Comparison of ENCODE assay signal across 8 cellular contexts in genomic region chr3:88031543-88032148, GRCh38. TPM values are rescaled to one million over a fixed set of nuclear protein-coding genes. Genes with fewer than 3 reads are reported as not detected.
DNase-seq lines count a peak whose midpoint lies in the region; ATAC-seq, FAIRE-seq and TF ChIP-seq lines count a peak whose summit lies in the region.

No MANE protein-coding gene starts in this region.

- H3K9me3 Mint-ChIP-seq in WTC11 = peaks cover 17% of the 10 kb centered on the region

- FAIRE-seq in HTR-8/SVneo (lab: Jason Lieb, UNC) = no peak

- POLR2A ChIA-PET in WTC11 (lab: Charles Lee) = no interaction called here

- H3K4me3 ChIP-seq in foreskin fibroblast (ENCODE audit: low read depth in 1 of 2, low read length in 2 of 2) = peak overlapping the region; percentile 42 to 55

- no peaks in the 10 kb centered on the region for H3K27me3 Mint-ChIP-seq in WTC11 (ENCODE audit: low read depth)

- H3K27ac Mint-ChIP-seq in WTC11 = no peak overlapping the region

- no peaks in the 10 kb centered on the region for H3K36me3 Mint-ChIP-seq in WTC11

- DNase-seq in NK-92 treated with Interleukin-12 subunit alpha and Interleukin-12 subunit beta, amount 100 ng/mL, for 24 hours (lab: John Stamatoyannopoulos, UW) = peak; percentile 11
- DNase-seq in NK-92 (lab: John Stamatoyannopoulos, UW; ENCODE audit: unreplicated experiment) (no peak), HTR-8/SVneo (ENCODE audit: insufficient read length, low spot score) (peak; percentile 22), WTC11 (ENCODE audit: low spot score) (no peak), foreskin fibroblast (peak in 1 of 2 donors; percentile 53), renal cortical epithelial cell (ENCODE audit: low read depth) (peak; percentile 60), NCI-H524 treated with DMSO at 0.1 percent for 48 hours (lab: John Stamatoyannopoulos, UW) (no peak)

- no peak overlapping the region for H3K4me3 Mint-ChIP-seq in WTC11

- CTCF ChIA-PET in WTC11 (lab: Charles Lee) = no interaction called here

- peaks cover 6% of the 10 kb centered on the region; the same call in 1 of the 2 replicates for H3K4me1 Mint-ChIP-seq in WTC11

- ATAC-seq in GM21528 (IDR thresholded peaks at IDR 0.05; ENCODE audit: low FRiP score, unreplicated experiment) (peak; percentile 87), WTC11 (no peak)

- TF ChIP-seq CTCF in WTC11 (IDR thresholded peaks at IDR 0.05) = no peak
- no peak for TF ChIP-seq CTCF in foreskin fibroblast (IDR thresholded peaks at IDR 0.05; ENCODE audit: low read depth, low read length)

TF ChIP-seq in WTC11, 78 proteins besides CTCF, POLR2A, EP300 and RAD21:
- TF ChIP-seq IRF1 (CRISPR knock-in tag; IDR thresholded peaks at IDR 0.05) = peak; percentile 62; the same call in 1 of the 2 replicates
- no peak for TF ChIP-seq ELF4 (CRISPR knock-in tag; IDR thresholded peaks at IDR 0.05; ENCODE audit: low read depth)

RNA-seq across cellular contexts. Expression of gene CGGBP1, which starts 27.2 kb away (rescaled TPM):
- total RNA-seq in WTC11 (2021) (57.6 to 61.3 TPM (median 60.7 TPM) in 3 replicates), renal cortical epithelial cell (53.5 and 81.8 TPM in 2 replicates)

RNA-seq across cellular contexts. Expression of gene ZNF654, which starts 27.4 kb away (rescaled TPM):
- 7.0 to 10.0 TPM (median 8.3 TPM) in 3 replicates for total RNA-seq in WTC11 (2021)
- 10.8 and 32.2 TPM in 2 replicates for total RNA-seq in renal cortical epithelial cell

Comparison
In these comparisons a context has a peak if more than half of its experiments do, and no peak if none do; other contexts are left out.
1. DNase-seq: peak in NK-92 treated with Interleukin-12 subunit alpha and Interleukin-12 subunit beta, amount 100 ng/mL, for 24 hours (single experiment), HTR-8/SVneo (single experiment) and renal cortical epithelial cell (single experiment); none in NK-92 (single experiment), WTC11 (single experiment) and NCI-H524 treated with DMSO at 0.1 percent for 48 hours (single experiment).